ENCODE assay signal across 19 cellular contexts in the genomic region with DNA sequence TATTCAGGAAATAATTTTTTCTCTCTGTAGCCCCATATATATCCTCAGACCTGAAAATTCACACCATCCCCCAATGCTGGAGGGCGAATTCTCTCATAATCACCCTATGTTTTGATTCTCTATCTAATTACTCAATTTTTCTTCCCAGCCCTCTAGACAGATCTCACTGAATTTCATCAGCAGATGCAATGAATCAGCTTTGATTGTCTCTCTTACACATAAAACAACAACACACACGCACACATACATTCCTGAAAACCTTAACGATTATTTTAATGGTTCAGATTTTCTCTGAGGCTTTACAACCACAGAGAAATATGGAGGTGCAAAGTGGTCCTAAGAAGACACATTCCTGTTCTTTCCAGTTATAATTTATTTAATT. TPM values are rescaled to one million over a fixed set of nuclear protein-coding genes. Genes with fewer than 3 reads are reported as not detected.
"Had no signal": no experiment of that assay in that cellular context is flagged by ENCODE, and none has a peak within 500 bp of the region (broad histone marks: within the 10 kb centered on the region; RNA-seq: fewer than 3 reads in every experiment).

No MANE protein-coding gene starts in this region.

- FAIRE-seq: astrocyte had no signal

- H3K4me3 ChIP-seq: cardiac muscle cell, dorsolateral prefrontal cortex, lung, SK-N-MC, transverse colon had no signal

- H3K27ac ChIP-seq: cardiac muscle cell, dorsolateral prefrontal cortex, parathyroid adenoma, SK-N-MC, transverse colon had no signal

- H3K9ac ChIP-seq: parathyroid adenoma had no signal

- ATAC-seq: naive thymus-derived CD8-positive, alpha-beta T cell; stimulated activated naive B cell treated with anti-CD40 and anti-IgM and Interleukin-4, amounts not matched to agents 10 μg/mL and 1 μg/mL and 100 μg/mL, for 72 hours; T-cell had no signal

- DNase-seq: activated CD4-positive, alpha-beta T cell treated with anti-CD3 and anti-CD28 coated beads, Interleukin-2, amount 50 U/mL, for 48 hours; activated naive CD4-positive, alpha-beta T cell treated with anti-CD3 and anti-CD28 coated beads, Interleukin-2, amount 10 ng/mL, durations not matched to agents 7 days and 5 days; activated T-cell treated with anti-CD3 and anti-CD28 coated beads, Interleukin-2, amount 50 U/mL, for 1 hour; dorsolateral prefrontal cortex; endodermal cell; left cardiac atrium; naive thymus-derived CD8-positive, alpha-beta T cell; retina; stimulated activated CD4-positive, alpha-beta T cell treated with anti-CD3 and anti-CD28 coated beads, Interleukin-4, amount 100 ng/mL, for 1 hour; stimulated activated naive B cell treated with anti-CD40 and anti-IgM and Interleukin-4, amounts not matched to agents 10 μg/mL and 1 μg/mL and 100 μg/mL, for 72 hours; substantia nigra; T-cell; T-helper 9 cell; transverse colon had no signal

- H3K79me2 ChIP-seq: parathyroid adenoma had no signal

- H3K27me3 ChIP-seq: cardiac muscle cell, transverse colon had no signal

- H2AFZ ChIP-seq: parathyroid adenoma had no signal

- H3K4me1 ChIP-seq: parathyroid adenoma had no signal

- H3K36me3 ChIP-seq: cardiac muscle cell, transverse colon had no signal

- H3K9me3 ChIP-seq: transverse colon had no signal

RNA-seq across cellular contexts. Expression of a gene that starts 11.1 kb away (rescaled TPM):
- total RNA-seq: naive thymus-derived CD8-positive, alpha-beta T cell had no signal
- polyA plus RNA-seq: naive thymus-derived CD8-positive, alpha-beta T cell had no signal
